In genomic region chr2:37191253-37191652, GRCh38 we compare ENCODE assay signal across 1 cellular context.
TF ChIP-seq lines count a peak whose summit lies in the region.

No MANE protein-coding gene starts in this region.

TF ChIP-seq in WTC11, 78 proteins besides CTCF, POLR2A, EP300 and RAD21 (continued from another document):
- TF ChIP-seq ZBTB43 (CRISPR knock-in tag; IDR thresholded peaks at IDR 0.05) (no peak), SP1 (CRISPR knock-in tag; conservative IDR thresholded peaks at IDR 0.05) (no peak), CBFB (CRISPR knock-in tag; IDR thresholded peaks at IDR 0.05; ENCODE audit: low read depth) (no peak), ZNF416 (CRISPR knock-in tag; IDR thresholded peaks at IDR 0.05) (no peak), HMGA2 (CRISPR knock-in tag; IDR thresholded peaks at IDR 0.05) (no peak), ZSCAN18 (CRISPR knock-in tag; IDR thresholded peaks at IDR 0.05) (no peak), ATF6 (CRISPR knock-in tag; IDR thresholded peaks at IDR 0.05) (no peak), MAX (CRISPR knock-in tag; IDR thresholded peaks at IDR 0.05) (no peak), ZNF671 (CRISPR knock-in tag; IDR thresholded peaks at IDR 0.05) (no peak), TCF7 (CRISPR knock-in tag; IDR thresholded peaks at IDR 0.05; ENCODE audit: low read depth) (no peak), NR1H2 (CRISPR knock-in tag; IDR thresholded peaks at IDR 0.05) (no peak), FOXP1 (CRISPR knock-in tag; IDR thresholded peaks at IDR 0.05; ENCODE audit: borderline replicate concordance) (no peak), MYBL2 (CRISPR knock-in tag; IDR thresholded peaks at IDR 0.05) (no peak), USF2 (CRISPR knock-in tag; IDR thresholded peaks at IDR 0.05) (no peak), ZNF121 (CRISPR knock-in tag; IDR thresholded peaks at IDR 0.05) (no peak), RELA (CRISPR knock-in tag; IDR thresholded peaks at IDR 0.05; ENCODE audit: borderline replicate concordance) (no peak)
